ENCODE assay signal across 9 cellular contexts in the genomic region with DNA sequence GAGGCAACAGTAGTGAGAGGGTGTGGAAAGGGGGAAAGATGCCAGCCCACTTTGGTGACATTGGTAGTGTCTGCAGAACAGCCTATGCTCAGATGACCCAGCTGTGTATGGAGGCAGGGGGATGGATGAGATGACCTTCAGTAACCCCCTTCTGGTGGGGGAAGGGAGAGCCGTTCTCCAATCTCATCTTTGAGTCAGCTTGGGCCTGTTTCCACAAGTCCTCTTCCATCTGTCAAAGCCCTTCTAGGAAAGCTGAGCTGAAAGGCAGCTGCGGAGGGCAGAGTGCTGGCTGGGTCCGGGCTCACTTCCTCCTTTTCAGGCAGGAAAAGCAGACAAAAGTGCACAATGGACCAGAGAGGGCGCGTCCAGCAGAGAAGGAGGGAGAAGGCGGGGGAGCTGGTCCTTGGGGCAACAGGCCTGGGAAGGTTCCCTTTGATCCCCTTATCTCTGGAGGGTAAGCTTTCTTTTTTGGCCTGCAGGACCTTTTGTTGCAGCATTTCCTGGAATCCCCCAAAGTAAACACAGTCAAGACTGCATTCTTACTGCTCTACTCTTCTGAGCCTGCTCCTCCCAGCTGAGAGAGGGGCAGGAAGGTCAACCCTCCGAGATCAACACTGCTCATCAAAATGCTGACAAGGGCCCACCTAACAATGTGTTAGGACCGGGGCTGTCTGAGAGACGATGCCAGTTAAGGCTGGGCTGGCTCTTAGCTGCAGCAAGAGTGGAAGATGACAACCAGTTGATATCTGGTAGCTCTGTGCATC. TPM values are rescaled to one million over a fixed set of nuclear protein-coding genes. Genes with fewer than 3 reads are reported as not detected.
DNase-seq lines count a peak whose midpoint lies in the region; ATAC-seq, FAIRE-seq and TF ChIP-seq lines count a peak whose summit lies in the region.
"Had no signal": no experiment of that assay in that cellular context is flagged by ENCODE, and none has a peak within 500 bp of the region (broad histone marks: within the 10 kb centered on the region; RNA-seq: fewer than 3 reads in every experiment).

No MANE protein-coding gene starts in this region.

- POLR2A ChIA-PET in A549 (lab: Yijun Ruan, JAX) = interaction anchor here (0.6 to 2.9 kb wide), 6 partner anchors 13 to 344 kb away, joined by 3 to 34 read pairs (median 5); a partner anchor contains a TSS
- POLR2A ChIA-PET in H1 (lab: Charles Lee; ENCODE audit: partially characterized antibody) = interaction anchor here (0.7 to 1.6 kb wide), 4 partner anchors 13 to 29 kb away, joined by 3 to 9 read pairs (median 4); a partner anchor contains a TSS

- H3K27me3 ChIP-seq in H1 (replicated peaks in 1 of 4; ENCODE audit: control insufficient read depth in 3 of 4, extremely low read depth in 1 of 4, insufficient read depth in 3 of 4, low read length in 3 of 4) = peaks cover 49 to 87% (median 78%) of the 10 kb centered on the region in 4 experiments
- 0 out of 2 replicates have a peak, but pooled peaks cover under 1% of the 10 kb centered on the region for H3K27me3 ChIP-seq in GM23248 (replicated peaks; ENCODE audit: insufficient read depth)

- H3K9me3 ChIP-seq in A549 = no peaks in the 10 kb centered on the region
- no peaks in the 10 kb centered on the region for H3K9me3 ChIP-seq in H1 (ENCODE audit: insufficient read depth in 2 of 2, low read depth in 1 of 2, low read length in 1 of 2)
- H3K9me3 ChIP-seq in GM23248 (ENCODE audit: low read depth) = no peaks in the 10 kb centered on the region

- peak overlapping the region; percentile 90 to 95 for H3K27ac ChIP-seq in A549
- no peak overlapping the region for H3K27ac ChIP-seq in H1 (ENCODE audit: low read depth, low read length)
- H3K27ac ChIP-seq in GM23248 = no peak overlapping the region
- H3K27ac ChIP-seq: C4-2B had no signal

- no peak overlapping the region for H4K5ac ChIP-seq in H1 (ENCODE audit: insufficient read length, low read depth, low read length)

- peaks cover 4% of the 10 kb centered on the region; the same call in 1 of the 2 replicates for H3K23me2 ChIP-seq in H1 (ENCODE audit: low read depth, low read length)

- no peak overlapping the region for H2BK12ac ChIP-seq in H1 (ENCODE audit: low read depth, low read length)

- in situ Hi-C loops in GM23248 (cut with MboI) = no loop called here

- H3K18ac ChIP-seq in H1 (ENCODE audit: extremely low read depth, low read length) = no peak overlapping the region

- H3F3A ChIP-seq in GM23248 (ENCODE audit: insufficient read depth) = no peaks in the 10 kb centered on the region

- CTCF ChIA-PET in A549 (lab: Yijun Ruan, JAX) (interaction anchor here (0.9 to 2.0 kb wide), 4 partner anchors 9 to 606 kb away, joined by 3 to 6 read pairs (median 4); no protein-coding TSS in a partner anchor), H1 (lab: Charles Lee; ENCODE audit: partially characterized antibody) (interaction anchor here (0.6 to 2.8 kb wide), 6 partner anchors 10 to 603 kb away, joined by 3 to 16 read pairs (median 6); no protein-coding TSS in a partner anchor)

- H2BK15ac ChIP-seq in H1 (ENCODE audit: low read length) = no peak overlapping the region

- no peak overlapping the region for H4K8ac ChIP-seq in H1 (ENCODE audit: extremely low read depth, insufficient read depth, low read length)

- no peaks in the 10 kb centered on the region for H3K36me3 Mint-ChIP-seq in stimulated activated effector memory CD8-positive, alpha-beta T cell treated with anti-CD3 and anti-CD28 coated beads, Interleukin-12 subunit alpha, Interleukin-12 subunit beta, amount 100 ng/mL, for 72 hours

- no peak overlapping the region for H3K56ac ChIP-seq in H1 (replicated peaks; ENCODE audit: insufficient read length, low read depth, low read length)

- H2AK5ac ChIP-seq in H1 (ENCODE audit: low read depth, low read length) = no peak overlapping the region

- TF ChIP-seq POLR2A in A549 (IDR thresholded peaks at IDR 0.05; ENCODE audit: low read length) = no peak
- no peak for TF ChIP-seq POLR2A in H1 (IDR thresholded peaks at IDR 0.05; ENCODE audit: control extremely low read depth in 1 of 2, low read depth in 2 of 2, low read length in 2 of 2)

- TF ChIP-seq RAD21 in A549 (conservative IDR thresholded peaks at IDR 0.05 in 1 of 2, IDR thresholded peaks at IDR 0.05 in 1 of 2) (no peak; a peak in 1 of 5 replicates), H1 (IDR thresholded peaks at IDR 0.05 in 1 of 2, conservative IDR thresholded peaks at IDR 0.05 in 1 of 2; ENCODE audit: low read depth in 2 of 2, low read length in 2 of 2) (no peak)

- H3K9me2 ChIP-seq in GM23248 (ENCODE audit: insufficient read depth) = no peaks in the 10 kb centered on the region

- H3K4me1 ChIP-seq in A549 (peaks cover 50% of the 10 kb centered on the region), H1 (replicated peaks in 1 of 4; ENCODE audit: control insufficient read depth in 3 of 4, insufficient read depth in 4 of 4, low read length in 3 of 4) (peaks cover 5 to 13% (median 8%) of the 10 kb centered on the region in 4 experiments), GM23248 (ENCODE audit: insufficient read depth) (no peaks in the 10 kb centered on the region)

- H3K9me3 Mint-ChIP-seq in stimulated activated effector memory CD8-positive, alpha-beta T cell treated with anti-CD3 and anti-CD28 coated beads, Interleukin-12 subunit alpha, Interleukin-12 subunit beta, amount 100 ng/mL, for 72 hours = no peaks in the 10 kb centered on the region

- whole genome bisulfite sequencing in A549 (ENCODE audit: missing lambda C conversion rate) = 52% methylated on average over 9 of the region's 9 CpGs
- 18% methylated on average over 9 of the region's 9 CpGs; no CpG with 5 or more reads in 1 of the 2 experiments for WGBS in H1 (ENCODE audit: extremely low coverage in 1 of 2, insufficient coverage in 1 of 2, insufficient read length in 1 of 2, insufficient replicate concordance in 2 of 2, low coverage in 1 of 2, low lambda C conversion rate in 2 of 2, missing lambda C conversion rate in 1 of 2), 2 experiments
- 73 to 75% methylated on average over 9 of the region's 9 CpGs for WGBS in GM23248 (ENCODE audit: low coverage in 1 of 2, low lambda C conversion rate in 2 of 2, missing lambda C conversion rate in 2 of 2), 2 experiments

- no peak overlapping the region for H3K23ac ChIP-seq in H1 (ENCODE audit: insufficient read length)

- no peak overlapping the region for H3K4ac ChIP-seq in H1 (replicated peaks; ENCODE audit: insufficient read length, low read depth, low read length)

- peak; percentile 39 to 66 for ATAC-seq in A549
- ATAC-seq in stimulated activated effector memory CD8-positive, alpha-beta T cell treated with anti-CD3 and anti-CD28 coated beads, Interleukin-12 subunit alpha, Interleukin-12 subunit beta, amount 100 ng/mL, for 72 hours = no peak
- ATAC-seq in HG02623 (IDR thresholded peaks at IDR 0.05; ENCODE audit: unreplicated experiment) = no peak

- peak overlapping the region; percentile 64; the same call in 1 of the 3 replicates for H3K4me3 ChIP-seq in A549
- H3K4me3 ChIP-seq in H1 (ENCODE audit: extremely low read depth in 1 of 4, insufficient read depth in 2 of 4, low read depth in 3 of 4, low read length in 4 of 4) = peak overlapping the region in 2 of 4 experiments; percentile 5 to 20; a peak in 2 of 8 replicates
- H3K4me3 ChIP-seq in GM23248 = no peak overlapping the region

- H2AFZ ChIP-seq in H1 (ENCODE audit: low read length) (no peak overlapping the region), GM23248 (no peak overlapping the region)

- no peak overlapping the region for H3K27ac Mint-ChIP-seq in stimulated activated effector memory CD8-positive, alpha-beta T cell treated with anti-CD3 and anti-CD28 coated beads, Interleukin-12 subunit alpha, Interleukin-12 subunit beta, amount 100 ng/mL, for 72 hours

- peak; percentile 72 for FAIRE-seq in A549 (lab: Jason Lieb, UNC)
- FAIRE-seq in H1 (lab: Jason Lieb, UNC) = no peak

- H3K4me1 Mint-ChIP-seq in stimulated activated effector memory CD8-positive, alpha-beta T cell treated with anti-CD3 and anti-CD28 coated beads, Interleukin-12 subunit alpha, Interleukin-12 subunit beta, amount 100 ng/mL, for 72 hours = no peaks in the 10 kb centered on the region

- H3K4me2 ChIP-seq in A549 = peak overlapping the region; percentile 78
- H3K4me2 ChIP-seq in H1 (ENCODE audit: insufficient read depth in 1 of 2, low read depth in 2 of 2, low read length in 2 of 2) = peak overlapping the region; percentile 43 to 46
- H3K4me2 ChIP-seq in GM23248 (ENCODE audit: unreplicated experiment) = no peak overlapping the region

- no peaks in the 10 kb centered on the region for H3K79me2 ChIP-seq in H1 (ENCODE audit: control insufficient read depth in 1 of 2, insufficient read depth in 2 of 2, low read length in 2 of 2)
- no peaks in the 10 kb centered on the region for H3K79me2 ChIP-seq in GM23248 (ENCODE audit: insufficient read depth)

- no peaks in the 10 kb centered on the region for H3K79me1 ChIP-seq in H1 (ENCODE audit: low read depth, low read length)

- H3K14ac ChIP-seq in H1 (ENCODE audit: insufficient read length) = no peak overlapping the region

- TF ChIP-seq CTCF in A549 (IDR thresholded peaks at IDR 0.05) (no peak), H1 (IDR thresholded peaks at IDR 0.05; ENCODE audit: control extremely low read depth in 1 of 3, insufficient read depth in 1 of 3, low read depth in 1 of 3, low read length in 3 of 3) (no peak)

- H3K4me3 Mint-ChIP-seq in stimulated activated effector memory CD8-positive, alpha-beta T cell treated with anti-CD3 and anti-CD28 coated beads, Interleukin-12 subunit alpha, Interleukin-12 subunit beta, amount 100 ng/mL, for 72 hours = no peak overlapping the region

- DNase-seq in A549 (ENCODE audit: low read depth in 1 of 2, low spot score in 1 of 2) (peak; percentile 38 to 50), MV-4-11 (lab: John Stamatoyannopoulos, UW) (peak; percentile 98), H1 (ENCODE audit: low read depth in 1 of 2, low spot score in 2 of 2) (no peak), midbrain (lab: John Stamatoyannopoulos, UW) (peak; percentile 11), NCI-H2081 treated with DMSO at 0.1 percent for 48 hours (lab: John Stamatoyannopoulos, UW) (no peak), GM23248 (no peak)
- no peak for DNase-seq in stimulated activated effector memory CD8-positive, alpha-beta T cell treated with anti-CD3 and anti-CD28 coated beads, Interleukin-12 subunit alpha, Interleukin-12 subunit beta, amount 100 ng/mL, for 72 hours (ENCODE audit: low spot score in 2 of 2)

- peaks cover 7% of the 10 kb centered on the region in 2 experiments for H4K20me1 ChIP-seq in H1 (replicated peaks in 1 of 2; ENCODE audit: control insufficient read depth in 1 of 2, insufficient read depth in 2 of 2, low read length in 2 of 2)
- no peaks in the 10 kb centered on the region for H4K20me1 ChIP-seq in GM23248 (ENCODE audit: insufficient read depth)

- no peak overlapping the region for H4K91ac ChIP-seq in H1 (replicated peaks; ENCODE audit: insufficient read length, low read length)

- no peak overlapping the region for H2BK5ac ChIP-seq in H1 (ENCODE audit: low read depth, low read length)

- no peaks in the 10 kb centered on the region for H3K36me3 ChIP-seq in H1 (ENCODE audit: control insufficient read depth in 2 of 4, insufficient read depth in 4 of 4, low read length in 3 of 4)
- no peaks in the 10 kb centered on the region for H3K36me3 ChIP-seq in GM23248 (ENCODE audit: low read depth)

- peak in 1 of 2 experiments; percentile 65; a peak in 2 of 5 replicates for TF ChIP-seq EP300 in A549 (IDR thresholded peaks at IDR 0.05)
- TF ChIP-seq EP300 in H1 (IDR thresholded peaks at IDR 0.05; ENCODE audit: borderline replicate concordance in 1 of 2, low read depth in 2 of 2, low read length in 2 of 2) = no peak

- no peak overlapping the region for H2BK120ac ChIP-seq in H1 (replicated peaks; ENCODE audit: low read depth, low read length)

- no peak overlapping the region for H2BK20ac ChIP-seq in H1 (ENCODE audit: low read length)

- H3K9ac ChIP-seq in H1 (replicated peaks in 1 of 4; ENCODE audit: extremely low read depth in 1 of 4, low read depth in 3 of 4, low read length in 3 of 4) = no peak overlapping the region
- H3K9ac ChIP-seq in GM23248 = no peak overlapping the region

RNA-seq across cellular contexts. Expression of a gene that starts 1.2 kb away (rescaled TPM):
- polyA plus RNA-seq in A549 (2011; rRNA removed) = 5.2 and 5.6 TPM in 2 replicates
- polyA plus RNA-seq in A549 (2012; cell fraction: cytosol; rRNA removed) = 0.73 and 1.4 TPM in 2 replicates
- 0.89 and 1.5 TPM in 2 replicates for polyA plus RNA-seq in A549 (2012; cell fraction: nucleus; rRNA removed)
- 4.1 to 5.1 TPM (median 4.6 TPM) in 3 replicates for polyA plus RNA-seq in A549 (2017; fragmentation: RNase III; extraction: RNeasy Plus Mini Kit Qiagen cat#74134 plus additional on column Dnase treatment)
- polyA minus RNA-seq in A549 (2011; rRNA and poly(A)+ RNA removed) = 8.2 and 14.0 TPM in 2 replicates
- 0.86 and 2.4 TPM in 2 replicates for total RNA-seq in H1 (2021; fragmentation: NEBNext Ultra II Directional; extraction: Animal tissue kit (Norgen Biotek cat#: 25700))
- polyA plus RNA-seq in H1 (2011; rRNA removed) = 0.52 and 2.8 TPM in 2 replicates
- polyA plus RNA-seq in H1 (2011; cell fraction: cytosol; rRNA removed) = 1.9 TPM
- polyA plus RNA-seq in H1 (2011; cell fraction: nucleus; rRNA removed) = 2.3 TPM
- 1.3 to 4.1 TPM (median 3.0 TPM) in 4 replicates for polyA plus RNA-seq in H1 (2012, experiment 1 of 2)
- 0.24 TPM for polyA plus RNA-seq in H1 (2012, experiment 2 of 2)
- polyA plus RNA-seq in H1 (2013, experiment 1 of 2) = 0.24 TPM
- polyA plus RNA-seq in H1 (2013, experiment 2 of 2) = 0.39 TPM
- polyA minus RNA-seq in H1 (2011; rRNA and poly(A)+ RNA removed) = 0.63 and 4.4 TPM in 2 replicates
- 1.1 TPM for polyA minus RNA-seq in H1 (2011; cell fraction: cytosol; rRNA and poly(A)+ RNA removed)
- polyA minus RNA-seq in H1 (2011; cell fraction: nucleus; rRNA and poly(A)+ RNA removed) = 5.4 TPM
- total RNA-seq in GM23248 (2014; rRNA removed; shearing (Covaris generic)) = 0.13 TPM in 1 of 2 replicates, not detected in the other
- 2.1 and 2.6 TPM in 2 replicates for polyA plus RNA-seq in GM23248 (2016; fragmentation: Nextera tagmentation; extraction: Ambion mirVana)

RNA-seq across cellular contexts. Expression of a gene that starts 28.6 kb away (rescaled TPM):
- polyA plus RNA-seq in A549 (2011; rRNA removed) (0.54 and 0.71 TPM in 2 replicates), A549 (2017; fragmentation: RNase III; extraction: RNeasy Plus Mini Kit Qiagen cat#74134 plus additional on column Dnase treatment) (9.5 to 13.1 TPM (median 12.8 TPM) in 3 replicates), H1 (2011; rRNA removed) (0.03 and 0.09 TPM in 2 replicates), GM23248 (2016; fragmentation: Nextera tagmentation; extraction: Ambion mirVana) (15.4 and 15.7 TPM in 2 replicates)
- polyA plus RNA-seq in A549 (2012; cell fraction: cytosol; rRNA removed) = 1.6 and 2.3 TPM in 2 replicates
- 5.2 and 8.3 TPM in 2 replicates for polyA plus RNA-seq in A549 (2012; cell fraction: nucleus; rRNA removed)
- 0.33 and 0.49 TPM in 2 replicates for polyA minus RNA-seq in A549 (2011; rRNA and poly(A)+ RNA removed)
- 0.13 and 0.27 TPM in 2 replicates for total RNA-seq in H1 (2021; fragmentation: NEBNext Ultra II Directional; extraction: Animal tissue kit (Norgen Biotek cat#: 25700))
- polyA plus RNA-seq in H1 (2011; cell fraction: cytosol; rRNA removed) = 0.05 TPM
- polyA plus RNA-seq in H1 (2011; cell fraction: nucleus; rRNA removed) = 0.13 TPM
- 0.07 to 0.11 TPM (median 0.08 TPM) in 4 replicates for polyA plus RNA-seq in H1 (2012, experiment 1 of 2)
- polyA plus RNA-seq in H1 (2012, experiment 2 of 2) = 0.14 TPM
- 0.20 TPM for polyA plus RNA-seq in H1 (2013, experiment 1 of 2)
- polyA plus RNA-seq in H1 (2013, experiment 2 of 2) = 0.13 TPM
- polyA minus RNA-seq in H1 (2011; rRNA and poly(A)+ RNA removed) = not detected in 2 replicates
- not detected for polyA minus RNA-seq in H1 (2011; cell fraction: cytosol; rRNA and poly(A)+ RNA removed)
- 0.20 TPM for polyA minus RNA-seq in H1 (2011; cell fraction: nucleus; rRNA and poly(A)+ RNA removed)
- total RNA-seq in GM23248 (2014; rRNA removed; shearing (Covaris generic)) = 16.1 and 17.5 TPM in 2 replicates

Comparison
In these comparisons a context has a peak if more than half of its experiments do, and no peak if none do; other contexts are left out.
1. ATAC-seq: peak in A549 (2 of 2); none in stimulated activated effector memory CD8-positive, alpha-beta T cell treated with anti-CD3 and anti-CD28 coated beads, Interleukin-12 subunit alpha, Interleukin-12 subunit beta, amount 100 ng/mL, for 72 hours (single experiment) and HG02623 (single experiment).
2. DNase-seq: peak in A549 (2 of 2), MV-4-11 (single experiment) and midbrain (single experiment); none in H1 (0 of 2), NCI-H2081 treated with DMSO at 0.1 percent for 48 hours (single experiment), stimulated activated effector memory CD8-positive, alpha-beta T cell treated with anti-CD3 and anti-CD28 coated beads, Interleukin-12 subunit alpha, Interleukin-12 subunit beta, amount 100 ng/mL, for 72 hours (0 of 2) and GM23248 (single experiment).
3. H3K27ac ChIP-seq: peak in A549 (2 of 2); none in H1 (single experiment) and GM23248 (single experiment).